ENCODE assay signal across 16 cellular contexts in the genomic region with DNA sequence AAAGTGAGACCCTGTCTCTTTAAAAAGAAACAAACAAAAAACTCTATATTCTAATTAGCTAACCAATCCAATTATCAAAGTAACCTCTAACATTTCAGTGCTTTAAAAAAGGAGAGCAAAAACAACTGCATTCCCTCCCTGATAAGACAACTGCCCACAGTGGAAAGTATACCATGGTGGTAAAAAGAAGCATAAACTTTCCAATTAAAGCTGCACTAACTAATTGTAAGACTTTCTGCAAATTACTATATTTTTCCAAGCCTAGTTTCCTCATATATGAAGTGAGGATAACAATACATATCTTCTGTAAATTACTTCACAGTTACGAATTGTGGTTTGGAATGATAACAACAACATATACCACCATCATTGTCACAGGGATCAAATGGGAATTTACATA. TPM values are rescaled to one million over a fixed set of nuclear protein-coding genes. Genes with fewer than 3 reads are reported as not detected.
DNase-seq lines count a peak whose midpoint lies in the region; ATAC-seq and TF ChIP-seq lines count a peak whose summit lies in the region.
"Had no signal": no experiment of that assay in that cellular context is flagged by ENCODE, and none has a peak within 500 bp of the region (broad histone marks: within the 10 kb centered on the region; RNA-seq: fewer than 3 reads in every experiment).

No MANE protein-coding gene starts in this region.

- intact Hi-C loops in activated T-helper 2 cell treated with anti-CD3 and anti-CD28 coated beads, Interferon-gamma antibody, Interleukin-2, Interleukin-4, amounts not matched to agents 10 μg/mL and 5 μg/mL and 100 μg/mL, durations not matched to agents 14 hours and 24 hours and 36 hours (cut with micrococcal nuclease): no loop called here

- H3K4me3 Mint-ChIP-seq in stimulated activated naive CD8-positive, alpha-beta T cell treated with anti-CD3 and anti-CD28 coated beads, Interleukin-15, amount 100 ng/mL, for 72 hours: no peak overlapping the region
- no peak overlapping the region for H3K4me3 Mint-ChIP-seq in activated T-helper 2 cell treated with anti-CD3 and anti-CD28 coated beads, Interferon-gamma antibody, Interleukin-2, Interleukin-4, amounts not matched to agents 10 μg/mL and 5 μg/mL and 100 μg/mL, durations not matched to agents 14 hours and 24 hours and 36 hours (ENCODE audit: low read depth)
- H3K4me3 Mint-ChIP-seq in immature natural killer cell (peak overlapping the region in 4 of 5 donors; percentile 3 to 48 (median 26)), WTC11 (no peak overlapping the region)
- H3K4me3 Mint-ChIP-seq: H9 had no signal

- no peaks in the 10 kb centered on the region for H3K27me3 Mint-ChIP-seq in stimulated activated naive CD8-positive, alpha-beta T cell treated with anti-CD3 and anti-CD28 coated beads, Interleukin-15, amount 100 ng/mL, for 72 hours
- no peaks in the 10 kb centered on the region for H3K27me3 Mint-ChIP-seq in activated T-helper 2 cell treated with anti-CD3 and anti-CD28 coated beads, Interferon-gamma antibody, Interleukin-2, Interleukin-4, amounts not matched to agents 10 μg/mL and 5 μg/mL and 100 μg/mL, durations not matched to agents 14 hours and 24 hours and 36 hours (ENCODE audit: low read depth)
- H3K27me3 Mint-ChIP-seq in immature natural killer cell (ENCODE audit: low read depth in 3 of 3): peaks cover 0 to 2% (median 0%) of the 10 kb centered on the region in 3 donors
- H3K27me3 Mint-ChIP-seq in WTC11 (ENCODE audit: low read depth): no peaks in the 10 kb centered on the region

- H3K4me1 Mint-ChIP-seq in stimulated activated naive CD8-positive, alpha-beta T cell treated with anti-CD3 and anti-CD28 coated beads, Interleukin-15, amount 100 ng/mL, for 72 hours: peaks cover 8% of the 10 kb centered on the region
- H3K4me1 Mint-ChIP-seq in activated T-helper 2 cell treated with anti-CD3 and anti-CD28 coated beads, Interferon-gamma antibody, Interleukin-2, Interleukin-4, amounts not matched to agents 10 μg/mL and 5 μg/mL and 100 μg/mL, durations not matched to agents 14 hours and 24 hours and 36 hours (ENCODE audit: low read depth): peaks cover 10% of the 10 kb centered on the region
- peaks cover 41 to 63% of the 10 kb centered on the region in 2 donors for H3K4me1 Mint-ChIP-seq in immature natural killer cell
- peaks cover 4% of the 10 kb centered on the region; the same call in 1 of the 2 replicates for H3K4me1 Mint-ChIP-seq in WTC11

- H3K9me3 Mint-ChIP-seq in stimulated activated naive CD8-positive, alpha-beta T cell treated with anti-CD3 and anti-CD28 coated beads, Interleukin-15, amount 100 ng/mL, for 72 hours: no peaks in the 10 kb centered on the region
- no peaks in the 10 kb centered on the region for H3K9me3 Mint-ChIP-seq in activated T-helper 2 cell treated with anti-CD3 and anti-CD28 coated beads, Interferon-gamma antibody, Interleukin-2, Interleukin-4, amounts not matched to agents 10 μg/mL and 5 μg/mL and 100 μg/mL, durations not matched to agents 14 hours and 24 hours and 36 hours
- H3K9me3 Mint-ChIP-seq in immature natural killer cell (no peaks in the 10 kb centered on the region), WTC11 (no peaks in the 10 kb centered on the region)

- no peak overlapping the region for H3K27ac Mint-ChIP-seq in stimulated activated naive CD8-positive, alpha-beta T cell treated with anti-CD3 and anti-CD28 coated beads, Interleukin-15, amount 100 ng/mL, for 72 hours
- peak overlapping the region; percentile 30 for H3K27ac Mint-ChIP-seq in activated T-helper 2 cell treated with anti-CD3 and anti-CD28 coated beads, Interferon-gamma antibody, Interleukin-2, Interleukin-4, amounts not matched to agents 10 μg/mL and 5 μg/mL and 100 μg/mL, durations not matched to agents 14 hours and 24 hours and 36 hours
- peak overlapping the region in 5 of 6 donors; percentile 12 to 62 (median 15) for H3K27ac Mint-ChIP-seq in immature natural killer cell
- H3K27ac Mint-ChIP-seq in WTC11: no peak overlapping the region

- H3K36me3 Mint-ChIP-seq in activated T-helper 2 cell treated with anti-CD3 and anti-CD28 coated beads, Interferon-gamma antibody, Interleukin-2, Interleukin-4, amounts not matched to agents 10 μg/mL and 5 μg/mL and 100 μg/mL, durations not matched to agents 14 hours and 24 hours and 36 hours (ENCODE audit: low read depth): peaks cover 34% of the 10 kb centered on the region
- H3K36me3 Mint-ChIP-seq in immature natural killer cell: peaks cover 4 to 5% (median 5%) of the 10 kb centered on the region in 3 donors
- no peaks in the 10 kb centered on the region for H3K36me3 Mint-ChIP-seq in WTC11

- DNase-seq in stimulated activated naive CD8-positive, alpha-beta T cell treated with anti-CD3 and anti-CD28 coated beads, Interleukin-15, Interleukin-2, amounts not matched to agents 100 U/mL and 50 U/mL, for 24 hours: no peak
- DNase-seq in stimulated activated naive CD8-positive, alpha-beta T cell treated with anti-CD3 and anti-CD28 coated beads, Interleukin-15, amount 100 ng/mL, for 72 hours: no peak
- no peak for DNase-seq in activated T-helper 2 cell treated with anti-CD3 and anti-CD28 coated beads, Interferon-gamma antibody, Interleukin-2, Interleukin-4, amounts not matched to agents 10 μg/mL and 5 μg/mL and 100 μg/mL, durations not matched to agents 14 hours and 24 hours and 36 hours (ENCODE audit: low spot score)
- DNase-seq in immature natural killer cell (no peak), NCI-H1694 (lab: John Stamatoyannopoulos, UW) (no peak), WTC11 (ENCODE audit: low spot score) (no peak), NCI-H2029 treated with DMSO at 0.1 percent for 48 hours (lab: John Stamatoyannopoulos, UW) (no peak)
- DNase-seq: DND-41, H9, IMR-90, Kasumi-1, MG63, NCI-H1092, NCI-H146, NCI-H2081 treated with DMSO at 0.1 percent for 48 hours had no signal

- CTCF ChIA-PET in WTC11 (lab: Charles Lee): no interaction called here

- TF ChIP-seq CTCF in WTC11 (IDR thresholded peaks at IDR 0.05): no peak

- peak; percentile 32 for ATAC-seq in stimulated activated naive CD8-positive, alpha-beta T cell treated with anti-CD3 and anti-CD28 coated beads, Interleukin-15, Interleukin-2, amounts not matched to agents 100 U/mL and 50 U/mL, for 24 hours
- no peak for ATAC-seq in stimulated activated naive CD8-positive, alpha-beta T cell treated with anti-CD3 and anti-CD28 coated beads, Interleukin-15, amount 100 ng/mL, for 72 hours
- ATAC-seq in WTC11: no peak
- ATAC-seq: Right ventricle myocardium inferior had no signal

- POLR2A ChIA-PET in WTC11 (lab: Charles Lee): no interaction called here

TF ChIP-seq in WTC11, 78 proteins besides CTCF, POLR2A, EP300 and RAD21:
- TF ChIP-seq TCF7 (CRISPR knock-in tag; IDR thresholded peaks at IDR 0.05; ENCODE audit: low read depth) (no peak), ZNF121 (CRISPR knock-in tag; IDR thresholded peaks at IDR 0.05) (no peak), JUN (CRISPR knock-in tag; IDR thresholded peaks at IDR 0.05) (no peak), SMAD4 (CRISPR knock-in tag; IDR thresholded peaks at IDR 0.05) (no peak), MYBL2 (CRISPR knock-in tag; IDR thresholded peaks at IDR 0.05) (no peak)
- TF ChIP-seq, protein P1, sequence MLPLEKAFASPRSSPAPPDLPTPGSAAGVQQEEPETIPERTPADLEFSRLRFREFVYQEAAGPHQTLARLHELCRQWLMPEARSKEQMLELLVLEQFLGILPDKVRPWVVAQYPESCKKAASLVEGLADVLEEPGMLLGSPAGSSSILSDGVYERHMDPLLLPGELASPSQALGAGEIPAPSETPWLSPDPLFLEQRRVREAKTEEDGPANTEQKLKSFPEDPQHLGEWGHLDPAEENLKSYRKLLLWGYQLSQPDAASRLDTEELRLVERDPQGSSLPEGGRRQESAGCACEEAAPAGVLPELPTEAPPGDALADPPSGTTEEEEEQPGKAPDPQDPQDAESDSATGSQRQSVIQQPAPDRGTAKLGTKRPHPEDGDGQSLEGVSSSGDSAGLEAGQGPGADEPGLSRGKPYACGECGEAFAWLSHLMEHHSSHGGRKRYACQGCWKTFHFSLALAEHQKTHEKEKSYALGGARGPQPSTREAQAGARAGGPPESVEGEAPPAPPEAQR (CRISPR knock-in tag; IDR thresholded peaks at IDR 0.05): no peak
- TF ChIP-seq, protein P2, sequence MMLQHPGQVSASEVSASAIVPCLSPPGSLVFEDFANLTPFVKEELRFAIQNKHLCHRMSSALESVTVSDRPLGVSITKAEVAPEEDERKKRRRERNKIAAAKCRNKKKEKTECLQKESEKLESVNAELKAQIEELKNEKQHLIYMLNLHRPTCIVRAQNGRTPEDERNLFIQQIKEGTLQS (CRISPR knock-in tag; conservative IDR thresholded peaks at IDR 0.05): no peak
- TF ChIP-seq, protein P3, sequence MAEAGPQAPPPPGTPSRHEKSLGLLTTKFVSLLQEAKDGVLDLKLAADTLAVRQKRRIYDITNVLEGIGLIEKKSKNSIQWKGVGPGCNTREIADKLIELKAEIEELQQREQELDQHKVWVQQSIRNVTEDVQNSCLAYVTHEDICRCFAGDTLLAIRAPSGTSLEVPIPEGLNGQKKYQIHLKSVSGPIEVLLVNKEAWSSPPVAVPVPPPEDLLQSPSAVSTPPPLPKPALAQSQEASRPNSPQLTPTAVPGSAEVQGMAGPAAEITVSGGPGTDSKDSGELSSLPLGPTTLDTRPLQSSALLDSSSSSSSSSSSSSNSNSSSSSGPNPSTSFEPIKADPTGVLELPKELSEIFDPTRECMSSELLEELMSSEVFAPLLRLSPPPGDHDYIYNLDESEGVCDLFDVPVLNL (CRISPR knock-in tag; IDR thresholded peaks at IDR 0.05; ENCODE audit: borderline replicate concordance, low read depth): no peak
- TF ChIP-seq, protein P4, sequence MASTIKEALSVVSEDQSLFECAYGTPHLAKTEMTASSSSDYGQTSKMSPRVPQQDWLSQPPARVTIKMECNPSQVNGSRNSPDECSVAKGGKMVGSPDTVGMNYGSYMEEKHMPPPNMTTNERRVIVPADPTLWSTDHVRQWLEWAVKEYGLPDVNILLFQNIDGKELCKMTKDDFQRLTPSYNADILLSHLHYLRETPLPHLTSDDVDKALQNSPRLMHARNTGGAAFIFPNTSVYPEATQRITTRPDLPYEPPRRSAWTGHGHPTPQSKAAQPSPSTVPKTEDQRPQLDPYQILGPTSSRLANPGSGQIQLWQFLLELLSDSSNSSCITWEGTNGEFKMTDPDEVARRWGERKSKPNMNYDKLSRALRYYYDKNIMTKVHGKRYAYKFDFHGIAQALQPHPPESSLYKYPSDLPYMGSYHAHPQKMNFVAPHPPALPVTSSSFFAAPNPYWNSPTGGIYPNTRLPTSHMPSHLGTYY (CRISPR knock-in tag; IDR thresholded peaks at IDR 0.05): no peak

RNA-seq across cellular contexts. Expression of a gene that starts 35.5 kb away (rescaled TPM):
- total RNA-seq in activated T-helper 2 cell treated with anti-CD3 and anti-CD28 coated beads, Interferon-gamma antibody, Interleukin-2, Interleukin-4, amounts not matched to agents 10 μg/mL and 5 μg/mL and 100 μg/mL, durations not matched to agents 14 hours and 24 hours and 36 hours: 42.3 and 44.9 TPM in 2 replicates
- polyA plus RNA-seq in immature natural killer cell: 10 to 100 TPM; 11.8 to 22.6 (median 14.6) TPM
- total RNA-seq in WTC11 (2021): 14.9 to 20.7 TPM (median 17.7 TPM) in 3 replicates

Comparison
In these comparisons a context has a peak if more than half of its experiments do, and no peak if none do; other contexts are left out.
1. H3K27ac Mint-ChIP-seq: peak in activated T-helper 2 cell treated with anti-CD3 and anti-CD28 coated beads, Interferon-gamma antibody, Interleukin-2, Interleukin-4, amounts not matched to agents 10 μg/mL and 5 μg/mL and 100 μg/mL, durations not matched to agents 14 hours and 24 hours and 36 hours (single experiment) and immature natural killer cell (5 of 6); none in stimulated activated naive CD8-positive, alpha-beta T cell treated with anti-CD3 and anti-CD28 coated beads, Interleukin-15, amount 100 ng/mL, for 72 hours (0 of 2) and WTC11 (single experiment).
2. H3K4me3 Mint-ChIP-seq: peak in immature natural killer cell (4 of 5); none in stimulated activated naive CD8-positive, alpha-beta T cell treated with anti-CD3 and anti-CD28 coated beads, Interleukin-15, amount 100 ng/mL, for 72 hours (0 of 2), activated T-helper 2 cell treated with anti-CD3 and anti-CD28 coated beads, Interferon-gamma antibody, Interleukin-2, Interleukin-4, amounts not matched to agents 10 μg/mL and 5 μg/mL and 100 μg/mL, durations not matched to agents 14 hours and 24 hours and 36 hours (single experiment) and WTC11 (single experiment).